37 cellular contexts compared by ENCODE assay signal in genomic region chr3:100154171-100154570, GRCh38.
"Had no signal": no experiment of that assay in that cellular context is flagged by ENCODE, and none has a peak within 500 bp of the region (broad histone marks: within the 10 kb centered on the region; RNA-seq: fewer than 3 reads in every experiment).

No MANE protein-coding gene starts in this region.

- H3K4me3 Mint-ChIP-seq: activated B cell treated with CpG ODN at 0.5 μM for 24 hours; activated CD4-positive, alpha-beta memory T cell treated with anti-CD3 and anti-CD28 coated beads for 36 hours; activated CD4-positive, alpha-beta T cell treated with anti-CD3 and anti-CD28 coated beads, Interleukin-2, amount 10 ng/mL, durations not matched to agents 24 days and 14 days; activated CD8-positive, alpha-beta T cell treated with anti-CD3 and anti-CD28 coated beads for 36 hours; activated naive CD4-positive, alpha-beta T cell treated with anti-CD3 and anti-CD28 coated beads, Interleukin-2, amount 10 ng/mL, durations not matched to agents 7 days and 5 days; activated naive CD4-positive, alpha-beta T cell treated with anti-CD3 and anti-CD28 coated beads, Interleukin-2, amount 50 U/mL, for 24 hours; activated naive CD8-positive, alpha-beta T cell; activated naive CD8-positive, alpha-beta T cell treated with anti-CD3 and anti-CD28 coated beads, Interleukin-2, amount 10 ng/mL, durations not matched to agents 7 days and 5 days; activated naive CD8-positive, alpha-beta T cell treated with anti-CD3 and anti-CD28 coated beads, Interleukin-2, amount 50 U/mL, for 24 hours; activated T-cell treated with anti-CD3 and anti-CD28 coated beads, Interleukin-2, amount 50 U/mL, for 4 hours; activated T-cell treated with anti-CD3 and anti-CD28 coated beads, Interleukin-2, amount 50 U/mL, for 72 hours; activated T-helper 1 cell treated with anti-CD3 and anti-CD28 coated beads, Interleukin-12 subunit alpha, Interleukin-12 subunit beta, Interleukin-2, Interleukin-4 antibody, amounts not matched to agents 30 ng/mL and 10 ng/mL and 1 ng/mL, durations not matched to agents 14 hours and 24 hours and 36 hours; T-helper 1 cell treated with Interleukin-12 subunit alpha and Interleukin-12 subunit beta and Interleukin-4 antibody, amounts not matched to agents 30 μg/mL and 1 μg/mL, for 36 hours; T-helper 2 cell treated with Interferon-gamma antibody and Interleukin-4, amounts not matched to agents 5 μg/mL and 100 μg/mL, for 36 hours had no signal

- H3K27ac ChIP-seq: body of pancreas, brain microvascular endothelial cell, breast epithelium, VCaP had no signal

- H3K4me3 ChIP-seq: body of pancreas, breast epithelium had no signal

- H3K4me1 ChIP-seq: breast epithelium had no signal

- ATAC-seq: activated CD8-positive, alpha-beta T cell treated with anti-CD3 and anti-CD28 coated beads for 36 hours; activated naive CD8-positive, alpha-beta T cell treated with anti-CD3 and anti-CD28 coated beads, Interleukin-2, amount 50 U/mL, for 24 hours; activated T-cell treated with anti-CD3 and anti-CD28 coated beads, Interleukin-2, amount 50 U/mL, for 4 hours; activated T-cell treated with anti-CD3 and anti-CD28 coated beads, Interleukin-2, amount 50 U/mL, for 72 hours; body of pancreas had no signal

- H3K27ac Mint-ChIP-seq: activated B cell treated with CpG ODN at 0.5 μM for 24 hours; activated CD4-positive, alpha-beta memory T cell treated with anti-CD3 and anti-CD28 coated beads for 36 hours; activated CD4-positive, alpha-beta T cell treated with anti-CD3 and anti-CD28 coated beads, Interleukin-2, amount 10 ng/mL, durations not matched to agents 24 days and 14 days; activated CD8-positive, alpha-beta T cell treated with anti-CD3 and anti-CD28 coated beads for 36 hours; activated naive CD4-positive, alpha-beta T cell treated with anti-CD3 and anti-CD28 coated beads, Interleukin-2, amount 10 ng/mL, durations not matched to agents 7 days and 5 days; activated naive CD4-positive, alpha-beta T cell treated with anti-CD3 and anti-CD28 coated beads, Interleukin-2, amount 50 U/mL, for 24 hours; activated naive CD8-positive, alpha-beta T cell; activated naive CD8-positive, alpha-beta T cell treated with anti-CD3 and anti-CD28 coated beads, Interleukin-2, amount 10 ng/mL, durations not matched to agents 7 days and 5 days; activated naive CD8-positive, alpha-beta T cell treated with anti-CD3 and anti-CD28 coated beads, Interleukin-2, amount 50 U/mL, for 24 hours; activated T-cell treated with anti-CD3 and anti-CD28 coated beads, Interleukin-2, amount 50 U/mL, for 72 hours; activated T-helper 1 cell treated with anti-CD3 and anti-CD28 coated beads, Interleukin-12 subunit alpha, Interleukin-12 subunit beta, Interleukin-2, Interleukin-4 antibody, amounts not matched to agents 30 ng/mL and 10 ng/mL and 1 ng/mL, durations not matched to agents 14 hours and 24 hours and 36 hours; activated T-helper 2 cell treated with anti-CD3 and anti-CD28 coated beads, Interferon-gamma antibody, Interleukin-2, Interleukin-4, amounts not matched to agents 10 μg/mL and 5 μg/mL and 100 μg/mL, durations not matched to agents 14 hours and 24 hours and 36 hours; T-helper 1 cell treated with Interleukin-12 subunit alpha and Interleukin-12 subunit beta and Interleukin-4 antibody, amounts not matched to agents 30 μg/mL and 1 μg/mL, for 36 hours; T-helper 2 cell treated with Interferon-gamma antibody and Interleukin-4, amounts not matched to agents 5 μg/mL and 100 μg/mL, for 36 hours had no signal

- H3K27me3 ChIP-seq: body of pancreas, brain microvascular endothelial cell, breast epithelium had no signal

- DNase-seq: activated B cell treated with CpG ODN at 0.5 μM for 24 hours; activated CD4-positive, alpha-beta memory T cell treated with anti-CD3 and anti-CD28 coated beads for 36 hours; activated CD4-positive, alpha-beta T cell treated with anti-CD3 and anti-CD28 coated beads for 4 hours; activated CD4-positive, alpha-beta T cell treated with anti-CD3 and anti-CD28 coated beads, Interleukin-2, amount 10 ng/mL, durations not matched to agents 24 days and 14 days; activated CD4-positive, alpha-beta T cell treated with anti-CD3 and anti-CD28 coated beads, Interleukin-2, amount 50 U/mL, for 1 hour; activated CD4-positive, alpha-beta T cell treated with anti-CD3 and anti-CD28 coated beads, Interleukin-2, amount 50 U/mL, for 4 hours; activated CD4-positive, CD25-positive, alpha-beta regulatory T cell treated with anti-CD3 and anti-CD28 coated beads, Interleukin-2, amount 50 U/mL, for 72 hours; activated CD8-positive, alpha-beta memory T cell treated with anti-CD3 and anti-CD28 coated beads, Interleukin-2, amount 50 U/mL, for 4 hours; activated CD8-positive, alpha-beta T cell treated with anti-CD3 and anti-CD28 coated beads for 36 hours; activated effector memory CD4-positive, alpha-beta T cell treated with Interleukin-2 at 50 U/mL for 16 hours; activated gamma-delta T cell; activated naive CD4-positive, alpha-beta T cell treated with anti-CD3 and anti-CD28 coated beads, Interleukin-2, amount 10 ng/mL, durations not matched to agents 7 days and 5 days; activated naive CD4-positive, alpha-beta T cell treated with Interleukin-2 at 50 U/mL for 16 hours; activated naive CD8-positive, alpha-beta T cell treated with anti-CD3 and anti-CD28 coated beads, Interleukin-2, amount 10 ng/mL, durations not matched to agents 7 days and 5 days; activated naive CD8-positive, alpha-beta T cell treated with anti-CD3 and anti-CD28 coated beads, Interleukin-2, amount 50 U/mL, for 24 hours; activated T-cell treated with anti-CD3 and anti-CD28 coated beads for 4 hours; activated T-cell treated with anti-CD3 and anti-CD28 coated beads, Interleukin-2, amount 50 U/mL, for 1 hour; activated T-cell treated with anti-CD3 and anti-CD28 coated beads, Interleukin-2, amount 50 U/mL, for 4 hours; activated T-cell treated with anti-CD3 and anti-CD28 coated beads, Interleukin-2, amount 50 U/mL, for 72 hours; amygdala; anterior cingulate cortex; body of pancreas; brain microvascular endothelial cell; central memory CD4-positive, alpha-beta T cell; T-helper 1 cell; T-helper 2 cell; T-helper 9 cell had no signal

- H3K4me1 Mint-ChIP-seq: activated B cell treated with CpG ODN at 0.5 μM for 24 hours; activated naive CD4-positive, alpha-beta T cell treated with anti-CD3 and anti-CD28 coated beads, Interleukin-2, amount 50 U/mL, for 24 hours had no signal

- FAIRE-seq: astrocyte, TTC549 had no signal

- H3K36me3 ChIP-seq: brain microvascular endothelial cell, breast epithelium had no signal

- H3K27me3 Mint-ChIP-seq: activated B cell treated with CpG ODN at 0.5 μM for 24 hours; activated CD4-positive, alpha-beta memory T cell treated with anti-CD3 and anti-CD28 coated beads for 36 hours; activated CD4-positive, alpha-beta T cell treated with anti-CD3 and anti-CD28 coated beads, Interleukin-2, amount 10 ng/mL, durations not matched to agents 24 days and 14 days; activated CD8-positive, alpha-beta T cell treated with anti-CD3 and anti-CD28 coated beads for 36 hours; activated naive CD4-positive, alpha-beta T cell treated with anti-CD3 and anti-CD28 coated beads, Interleukin-2, amount 10 ng/mL, durations not matched to agents 7 days and 5 days; activated naive CD4-positive, alpha-beta T cell treated with anti-CD3 and anti-CD28 coated beads, Interleukin-2, amount 50 U/mL, for 24 hours; activated naive CD8-positive, alpha-beta T cell; activated naive CD8-positive, alpha-beta T cell treated with anti-CD3 and anti-CD28 coated beads, Interleukin-2, amount 10 ng/mL, durations not matched to agents 7 days and 5 days; activated naive CD8-positive, alpha-beta T cell treated with anti-CD3 and anti-CD28 coated beads, Interleukin-2, amount 50 U/mL, for 24 hours had no signal
